8 cellular contexts compared by ENCODE assay signal in the genomic region with DNA sequence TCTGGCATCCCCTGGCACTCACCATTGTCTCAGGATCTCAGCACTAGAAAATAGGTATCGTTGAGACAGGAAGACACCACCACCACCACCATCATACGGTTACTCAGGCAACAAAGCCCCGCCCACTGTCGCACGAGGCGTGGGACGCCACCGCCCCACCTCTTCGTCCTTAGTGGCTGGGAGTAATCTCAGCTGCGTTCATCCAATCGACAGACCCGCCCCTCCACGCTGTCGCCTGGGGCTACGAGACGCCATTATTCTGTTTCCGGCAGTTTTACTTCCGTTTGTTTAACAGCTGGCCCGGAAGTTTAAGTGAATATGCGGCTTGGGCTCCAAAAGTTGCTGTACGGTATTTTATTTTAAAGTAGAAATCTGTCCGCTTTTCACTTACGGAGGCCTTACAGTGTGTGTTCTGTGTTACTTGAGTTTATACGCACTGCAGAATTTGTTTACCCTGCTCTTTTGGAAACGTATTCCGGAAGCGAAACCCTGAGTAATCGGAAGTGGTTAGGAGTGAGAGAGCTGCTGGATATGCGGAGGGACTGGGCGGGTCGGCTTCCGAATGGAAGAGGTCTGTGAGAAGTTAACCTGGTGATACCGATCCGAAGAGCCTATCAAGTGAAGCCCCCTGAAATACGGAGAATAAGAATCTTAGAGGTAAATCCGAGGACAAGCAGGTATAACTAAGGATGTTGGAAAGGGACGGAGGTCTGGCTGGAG.
A peak's percentile ranks its signal among the peaks of the same experiment; 100 is the strongest.
DNase-seq lines count a peak whose midpoint lies in the region; ATAC-seq lines count a peak whose summit lies in the region.

A gene with protein sequence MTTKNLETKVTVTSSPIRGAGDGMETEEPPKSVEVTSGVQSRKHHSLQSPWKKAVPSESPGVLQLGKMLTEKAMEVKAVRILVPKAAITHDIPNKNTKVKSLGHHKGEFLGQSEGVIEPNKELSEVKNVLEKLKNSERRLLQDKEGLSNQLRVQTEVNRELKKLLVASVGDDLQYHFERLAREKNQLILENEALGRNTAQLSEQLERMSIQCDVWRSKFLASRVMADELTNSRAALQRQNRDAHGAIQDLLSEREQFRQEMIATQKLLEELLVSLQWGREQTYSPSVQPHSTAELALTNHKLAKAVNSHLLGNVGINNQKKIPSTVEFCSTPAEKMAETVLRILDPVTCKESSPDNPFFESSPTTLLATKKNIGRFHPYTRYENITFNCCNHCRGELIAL (plus strand): TSS at position 510 of the 720 bp plus-strand sequence. CDS start 1,328 bp downstream, outside the sequence.
A gene with protein sequence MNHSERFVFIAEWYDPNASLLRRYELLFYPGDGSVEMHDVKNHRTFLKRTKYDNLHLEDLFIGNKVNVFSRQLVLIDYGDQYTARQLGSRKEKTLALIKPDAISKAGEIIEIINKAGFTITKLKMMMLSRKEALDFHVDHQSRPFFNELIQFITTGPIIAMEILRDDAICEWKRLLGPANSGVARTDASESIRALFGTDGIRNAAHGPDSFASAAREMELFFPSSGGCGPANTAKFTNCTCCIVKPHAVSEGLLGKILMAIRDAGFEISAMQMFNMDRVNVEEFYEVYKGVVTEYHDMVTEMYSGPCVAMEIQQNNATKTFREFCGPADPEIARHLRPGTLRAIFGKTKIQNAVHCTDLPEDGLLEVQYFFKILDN (minus strand): TSS at position 112 of the 720 bp plus-strand sequence. CDS start 87 bp downstream, at position 25.

- ATAC-seq in GM19025 (IDR thresholded peaks at IDR 0.05; ENCODE audit: low read depth, unreplicated experiment): peak; percentile 98
- ATAC-seq in HG03280 (IDR thresholded peaks at IDR 0.05; ENCODE audit: unreplicated experiment): peak; percentile 96

- DNase-seq in AG08396 (ENCODE audit: low spot score) (peak; percentile 92), NCI-H345 treated with DMSO at 0.1 percent for 48 hours (lab: John Stamatoyannopoulos, UW; ENCODE audit: unreplicated experiment) (peak; percentile 94), cerebellar nuclear complex (lab: John Stamatoyannopoulos, UW) (peak; percentile 72 to 93), islet precursor cell (peak; percentile 98)
- peak; percentile 93 to 96 (median 94) for DNase-seq in activated CD4-positive, CD25-positive, alpha-beta regulatory T cell (lab: John Stamatoyannopoulos, UW)
- DNase-seq in stimulated activated CD4-positive, alpha-beta T cell treated with anti-CD3 and anti-CD28 coated beads, Interleukin-12 subunit alpha, Interleukin-12 subunit beta, amount 100 ng/mL, for 48 hours (ENCODE audit: low read depth in 2 of 3, low spot score in 1 of 3): peak; percentile 96 to 98 (median 96)

Comparison
In these comparisons a context has a peak if more than half of its experiments do, and no peak if none do; other contexts are left out.
1. Peak in every context shown above with its lines: DNase-seq and ATAC-seq.